ENCODE assay signal across 8 cellular contexts in genomic region chr12:6752931-6753771, GRCh38. TPM values are rescaled to one million over a fixed set of nuclear protein-coding genes. Genes with fewer than 3 reads are reported as not detected.
DNase-seq lines count a peak whose midpoint lies in the region; ATAC-seq and TF ChIP-seq lines count a peak whose summit lies in the region.

MLF2 (minus strand) TSS chr12:6753141; CDS start chr12:6752334, 807 bp downstream.

- H3K36me3 ChIP-seq in PC-9 (ENCODE audit: low read depth) (peaks cover 17% of the 10 kb centered on the region), mucosa of rectum (ENCODE audit: control insufficient read depth in 2 of 2, insufficient read depth in 2 of 2, low read length in 2 of 2) (peaks cover 30 to 35% of the 10 kb centered on the region in 2 donors)

- H3K9ac ChIP-seq in mucosa of rectum (ENCODE audit: low read depth in 1 of 2, low read length in 2 of 2): peak within 1 kb of the TSS; percentile 97 to 98

- peak; percentile 90 for ATAC-seq in GM21619 (IDR thresholded peaks at IDR 0.05; ENCODE audit: unreplicated experiment)

- TF ChIP-seq CTCF in PC-9 (conservative IDR thresholded peaks at IDR 0.05): no peak; the same call in 1 of the 2 replicates
- TF ChIP-seq CTCF in epithelial cell of proximal tubule (conservative IDR thresholded peaks at IDR 0.05; ENCODE audit: low read depth, low read length): peak; percentile 98

- intact Hi-C loops in PC-9 (cut with micrococcal nuclease; ENCODE audit: unreplicated experiment): loop anchor here (1.0 to 5.0 kb wide), 11 partner anchors 11 to 212 kb away; partner anchors contain the start of genes C12orf57, COPS7A, RNU7-1 and USP5

- POLR2A ChIA-PET in PC-9 (lab: Charles Lee; ENCODE audit: unreplicated experiment): interaction anchor here (0.5 to 2.8 kb wide), 19 partner anchors 11 to 1017 kb away, joined by 3 to 63 read pairs (median 5); partner anchors contain the start of genes C12orf57, COPS7A, GAPDH and PTMS

- TSS peak; percentile 74 for BruUV-seq in PC-9 (replicated peaks; lab: Mats Ljungman, UMichigan)

- no peaks in the 10 kb centered on the region for H3K27me3 ChIP-seq in PC-9 (ENCODE audit: insufficient read depth, low read depth)
- H3K27me3 ChIP-seq in mucosa of rectum (ENCODE audit: control insufficient read depth in 2 of 2, insufficient read depth in 2 of 2, low read length in 2 of 2): no peaks in the 10 kb centered on the region

- H3F3A ChIP-seq in PC-9 (ENCODE audit: insufficient read depth, low read depth): peaks cover 14% of the 10 kb centered on the region; the same call in 1 of the 2 replicates

- H3K9me2 ChIP-seq in PC-9 (ENCODE audit: insufficient read depth): no peaks in the 10 kb centered on the region

- peaks cover 26% of the 10 kb centered on the region for H3K79me2 ChIP-seq in PC-9 (ENCODE audit: low read depth)

- H4K20me1 ChIP-seq in PC-9 (ENCODE audit: insufficient read depth): no peaks in the 10 kb centered on the region; the same call in 1 of the 2 replicates

- DNase-seq in DMS153 treated with DMSO at 0.1 percent for 48 hours (lab: John Stamatoyannopoulos, UW; ENCODE audit: unreplicated experiment) (peak; percentile 91), PC-9 (peak; percentile 95 to 100), epithelial cell of proximal tubule (ENCODE audit: low read depth) (peak; percentile 81)
- peak; percentile 94 for DNase-seq in Jurkat, Clone E6-1 (ENCODE audit: low read depth, low spot score)
- DNase-seq in activated T-cell treated with anti-CD3 and anti-CD28 coated beads, Interleukin-2, amount 50 U/mL, for 1 hour: peak; percentile 97
- peak; percentile 99 for DNase-seq in stimulated activated CD8-positive, alpha-beta memory T cell treated with anti-CD3 and anti-CD28 coated beads, Interleukin-4, amount 100 ng/mL, for 48 hours

- CTCF ChIA-PET in PC-9 (lab: Charles Lee): interaction anchor here (0.6 to 3.6 kb wide), 20 partner anchors 10 to 195 kb away, joined by 3 to 83 read pairs (median 5); partner anchors contain the start of genes CD4, COPS7A, LAG3 and P3H3

- H3K9me3 ChIP-seq in PC-9 (ENCODE audit: insufficient read depth, low read depth) (no peaks in the 10 kb centered on the region), mucosa of rectum (ENCODE audit: control insufficient read depth in 2 of 2, low read length in 2 of 2) (no peaks in the 10 kb centered on the region)

- peak within 1 kb of the TSS; percentile 80 for H3K4me2 ChIP-seq in PC-9

- H3K4me1 ChIP-seq in PC-9 (replicated peaks; ENCODE audit: insufficient read depth) (peaks cover 16% of the 10 kb centered on the region), mucosa of rectum (ENCODE audit: control insufficient read depth in 2 of 2, insufficient read depth in 2 of 2, low read length in 2 of 2) (peaks cover 13 to 15% of the 10 kb centered on the region in 2 donors)

- peak within 1 kb of the TSS; percentile 87 for H3K4me3 ChIP-seq in Jurkat, Clone E6-1 (ENCODE audit: low read length)
- H3K4me3 ChIP-seq in PC-9: peak within 1 kb of the TSS; percentile 77
- peak within 1 kb of the TSS; percentile 78 for H3K4me3 ChIP-seq in epithelial cell of proximal tubule (ENCODE audit: low read depth, low read length)
- H3K4me3 ChIP-seq in mucosa of rectum (ENCODE audit: low read length in 2 of 2): peak within 1 kb of the TSS; percentile 92 to 95

- H2AFZ ChIP-seq in PC-9: peak within 1 kb of the TSS; percentile 89

- H3K27ac ChIP-seq in PC-9 (peak within 1 kb of the TSS; percentile 83), mucosa of rectum (ENCODE audit: low read depth in 2 of 2, low read length in 2 of 2) (peak within 1 kb of the TSS; percentile 98 to 100)

RNA-seq across cellular contexts. Expression of gene MLF2, which starts in this region (rescaled TPM):
- 174 TPM for polyA plus RNA-seq in Jurkat, Clone E6-1 (2012; ENCODE audit: insufficient read depth, insufficient read length)
- total RNA-seq in PC-9 (2021) (349 and 379 TPM in 2 replicates), epithelial cell of proximal tubule (185 and 294 TPM in 2 replicates)

Comparison
In these comparisons a context has a peak if more than half of its experiments do, and no peak if none do; other contexts are left out.
1. Peak in every context shown above with its lines: DNase-seq, ATAC-seq, H3K4me3 ChIP-seq and H3K27ac ChIP-seq.